In genomic region chr2:56001992-56002391, GRCh38 we compare ENCODE assay signal across 27 cellular contexts.
A peak's percentile ranks its signal among the peaks of the same experiment; 100 is the strongest.
DNase-seq lines count a peak whose midpoint lies in the region; ATAC-seq, FAIRE-seq and TF ChIP-seq lines count a peak whose summit lies in the region.
"Had no signal": no experiment of that assay in that cellular context is flagged by ENCODE, and none has a peak within 500 bp of the region (broad histone marks: within the 10 kb centered on the region; RNA-seq: fewer than 3 reads in every experiment).

No MANE protein-coding gene starts in this region.

- H2BK15ac ChIP-seq in IMR-90 (ENCODE audit: low read depth, low read length), result no peak overlapping the region

- H3K23ac ChIP-seq in IMR-90 (ENCODE audit: low read depth, low read length), result no peak overlapping the region

- no CpG with 5 or more reads among the region's 1 CpG for WGBS in IMR-90 (ENCODE audit: extremely low coverage in 2 of 2, insufficient read length in 1 of 2), 2 experiments
- 21 to 44% methylated on average over 1 of the region's 1 CpG for WGBS in esophagus squamous epithelium, 2 donors

- H4K8ac ChIP-seq in IMR-90 (ENCODE audit: low read depth in 2 of 2, low read length in 2 of 2), result no peak overlapping the region

- no peak for TF ChIP-seq POLR2A in IMR-90 (IDR thresholded peaks at IDR 0.05; ENCODE audit: low read depth, low read length)
- no peak for TF ChIP-seq POLR2A in esophagus squamous epithelium (IDR thresholded peaks at IDR 0.05)

- no peak overlapping the region for H4K91ac ChIP-seq in IMR-90 (ENCODE audit: insufficient read depth, low read depth, low read length)

- H2AK9ac ChIP-seq in IMR-90 (replicated peaks; ENCODE audit: low read depth, low read length, poor library complexity), result no peak overlapping the region

- H3K4me3 ChIP-seq in AG10803 (ENCODE audit: low read length) (no peak overlapping the region), IMR-90 (ENCODE audit: insufficient read depth, low read depth, low read length) (no peak overlapping the region), fibroblast of pulmonary artery (replicated peaks; ENCODE audit: low read depth, low read length) (no peak overlapping the region), upper lobe of right lung (no peak overlapping the region), esophagus squamous epithelium (no peak overlapping the region)
- H3K4me3 ChIP-seq: PC-9, SJCRH30 had no signal

- CTCF ChIA-PET in IMR-90 (lab: Yijun Ruan, JAX), result no interaction called here

- H3K9ac ChIP-seq in IMR-90 (ENCODE audit: low read depth, low read length), result no peak overlapping the region

- no peak overlapping the region for H4K5ac ChIP-seq in IMR-90 (ENCODE audit: low read depth, low read length)

- H3K79me1 ChIP-seq in IMR-90 (ENCODE audit: low read depth in 1 of 2, low read length in 2 of 2), result no peaks in the 10 kb centered on the region

- H4K20me1 ChIP-seq in IMR-90 (ENCODE audit: insufficient read depth, low read length), result no peaks in the 10 kb centered on the region

- H3K9me3 ChIP-seq in IMR-90 (ENCODE audit: control insufficient read depth, insufficient read depth, low read length), result no peaks in the 10 kb centered on the region
- H3K9me3 ChIP-seq in upper lobe of right lung, result no peaks in the 10 kb centered on the region
- no peaks in the 10 kb centered on the region for H3K9me3 ChIP-seq in esophagus squamous epithelium
- H3K9me3 ChIP-seq: Caco-2, SJCRH30 had no signal

- no peak overlapping the region for H2BK5ac ChIP-seq in IMR-90 (ENCODE audit: low read depth, low read length, poor library complexity, severe bottlenecking)

- ATAC-seq in IMR-90 (ENCODE audit: low read depth), result 0 out of 2 replicates have a peak, but pooled peaks have one; percentile 11
- ATAC-seq in upper lobe of right lung, result no peak
- ATAC-seq in activated CD4-positive, CD25-positive, alpha-beta regulatory T cell treated with anti-CD3 and anti-CD28 coated beads, Interleukin-2, amount 50 U/mL, for 24 hours, result no peak
- ATAC-seq: CD8-positive, alpha-beta T cell; HepG2; Right ventricle myocardium inferior had no signal

- no peak overlapping the region for H2BK20ac ChIP-seq in IMR-90 (ENCODE audit: low read depth, low read length)

- in situ Hi-C loops in IMR-90 (cut with MboI; ENCODE audit: low sequenced_read_pairs), result loop anchor here (10.0 kb wide), 1 partner anchor 237 kb away; no protein-coding TSS in a partner anchor

- no peak overlapping the region for H3K4ac ChIP-seq in IMR-90 (ENCODE audit: low read depth, low read length)

- H3K18ac ChIP-seq in IMR-90 (ENCODE audit: low read depth, low read length), result 0 out of 2 replicates have a peak overlapping the region, but pooled peaks have one; percentile 69

- no peak overlapping the region for H2AK5ac ChIP-seq in IMR-90 (ENCODE audit: low read depth, low read length)

- no peak for FAIRE-seq in urothelium cell line (lab: Jason Lieb, UNC)
- FAIRE-seq: GM12892, GM19239, H54, HepG2 had no signal

- H3K36me3 ChIP-seq in IMR-90 (ENCODE audit: control insufficient read depth, insufficient read depth, low read length), result no peaks in the 10 kb centered on the region
- no peaks in the 10 kb centered on the region for H3K36me3 ChIP-seq in upper lobe of right lung
- no peaks in the 10 kb centered on the region for H3K36me3 ChIP-seq in esophagus squamous epithelium
- H3K36me3 ChIP-seq: SJCRH30 had no signal

- TF ChIP-seq RAD21 in IMR-90 (IDR thresholded peaks at IDR 0.05; ENCODE audit: low read length), result no peak

- dilution Hi-C loops in IMR-90 (cut with HindIII; ENCODE audit: low sequenced_read_pairs, unreplicated experiment), result loop anchor here (25.0 kb wide), 1 partner anchor 290 kb away; no protein-coding TSS in a partner anchor

- H2BK120ac ChIP-seq in IMR-90 (ENCODE audit: low read depth, low read length), result no peak overlapping the region

- intact Hi-C loops in IMR-90 (cut with micrococcal nuclease) (no loop called here), upper lobe of right lung (cut with DNase I) (no loop called here), esophagus squamous epithelium (cut with DNase I) (no loop called here)

- no peak overlapping the region for H3K14ac ChIP-seq in IMR-90 (replicated peaks; ENCODE audit: low read depth, low read length)

- POLR2A ChIA-PET in IMR-90 (lab: Charles Lee; ENCODE audit: unreplicated experiment), result no interaction called here

- peak; percentile 40 for DNase-seq in AG10803 (ENCODE audit: low read depth)
- peak; percentile 32 for DNase-seq in IMR-90
- peak; percentile 58 for DNase-seq in fibroblast of pulmonary artery (ENCODE audit: low read depth)
- DNase-seq in myocyte (ENCODE audit: low read depth), result peak; percentile 2
- DNase-seq in upper lobe of right lung, result no peak
- no peak for DNase-seq in urothelium cell line (ENCODE audit: low spot score)
- no peak for DNase-seq in esophagus squamous epithelium (lab: John Stamatoyannopoulos, UW)
- DNase-seq: 8988T; C1 segment of cervical spinal cord; Caco-2; CD8-positive, alpha-beta T cell; DMS153; DND-41; KBM-7; MV-4-11; NCI-H1105 treated with DMSO at 0.1 percent for 48 hours; NCI-H2029; NCI-H446 treated with DMSO at 0.1 percent for 48 hours; NCI-H526 treated with DMSO at 0.1 percent for 48 hours; PC-9; SJCRH30 had no signal

- no peaks in the 10 kb centered on the region for H3K9me1 ChIP-seq in IMR-90 (ENCODE audit: insufficient read depth, low read length)

- H3K4me2 ChIP-seq in IMR-90 (ENCODE audit: low read depth, low read length), result no peak overlapping the region
- H3K4me2 ChIP-seq: PC-9 had no signal

- H2AFZ ChIP-seq in IMR-90 (replicated peaks; ENCODE audit: low read length, poor library complexity), result no peak overlapping the region
- H2AFZ ChIP-seq: PC-9 had no signal

- no peak overlapping the region for H3K56ac ChIP-seq in IMR-90 (ENCODE audit: extremely low read depth, insufficient read depth, low read length)

- H3K27me3 ChIP-seq in IMR-90 (ENCODE audit: control insufficient read depth, insufficient read depth, low read length) (no peaks in the 10 kb centered on the region), upper lobe of right lung (no peaks in the 10 kb centered on the region), esophagus squamous epithelium (no peaks in the 10 kb centered on the region)
- H3K27me3 ChIP-seq: SJCRH30 had no signal

- H3K27ac ChIP-seq in IMR-90 (ENCODE audit: insufficient read depth, low read length) (peak overlapping the region; percentile 41; the same call in 1 of the 2 replicates), upper lobe of right lung (no peak overlapping the region), esophagus squamous epithelium (no peak overlapping the region)
- H3K27ac ChIP-seq: PC-9, SJCRH30 had no signal

- H3K4me1 ChIP-seq in IMR-90 (ENCODE audit: control insufficient read depth, insufficient read depth, low read length) (no peaks in the 10 kb centered on the region; the same call in 1 of the 2 replicates), upper lobe of right lung (no peaks in the 10 kb centered on the region), esophagus squamous epithelium (no peaks in the 10 kb centered on the region)
- H3K4me1 ChIP-seq: Caco-2, SJCRH30 had no signal

- TF ChIP-seq CTCF in AG10803 (conservative IDR thresholded peaks at IDR 0.05; ENCODE audit: low read length) (no peak), IMR-90 (conservative IDR thresholded peaks at IDR 0.05; ENCODE audit: low read depth, low read length) (no peak), fibroblast of pulmonary artery (IDR thresholded peaks at IDR 0.05; ENCODE audit: low read length, missing control alignments) (no peak), upper lobe of right lung (IDR thresholded peaks at IDR 0.05) (no peak), esophagus squamous epithelium (IDR thresholded peaks at IDR 0.05) (no peak)

- BruUV-seq in IMR-90 (replicated peaks; lab: Mats Ljungman, UMichigan), result no TSS peak

TF ChIP-seq in IMR-90, 13 proteins besides CTCF, POLR2A, EP300 and RAD21:
- TF ChIP-seq RCOR1 (IDR thresholded peaks at IDR 0.05; ENCODE audit: insufficient replicate concordance, low read length) (no peak), MAFK (IDR thresholded peaks at IDR 0.05; ENCODE audit: low read depth, low read length) (no peak), MXI1 (IDR thresholded peaks at IDR 0.05; ENCODE audit: borderline replicate concordance, low read depth, low read length) (no peak), ELK1 (IDR thresholded peaks at IDR 0.05; ENCODE audit: borderline replicate concordance, low read depth, low read length) (no peak), MAZ (IDR thresholded peaks at IDR 0.05; ENCODE audit: borderline replicate concordance, low read depth, low read length) (no peak), CEBPB (IDR thresholded peaks at IDR 0.05; ENCODE audit: low read depth, low read length) (no peak), CHD1 (IDR thresholded peaks at IDR 0.05; ENCODE audit: low read depth, low read length) (no peak), NFE2L2 (IDR thresholded peaks at IDR 0.05; ENCODE audit: low read depth, low read length) (no peak), SMC3 (IDR thresholded peaks at IDR 0.05; ENCODE audit: low read depth, low read length) (no peak), FOS (IDR thresholded peaks at IDR 0.05; ENCODE audit: low read depth, low read length) (no peak)

Comparison
In these comparisons a context has a peak if more than half of its experiments do, and no peak if none do; other contexts are left out.
1. DNase-seq: peak in AG10803 (single experiment), IMR-90 (single experiment), fibroblast of pulmonary artery (single experiment) and myocyte (single experiment); none in upper lobe of right lung (single experiment), urothelium cell line (single experiment) and esophagus squamous epithelium (single experiment).